ENCODE assay signal across 20 cellular contexts in genomic region chr22:40118979-40119378, GRCh38.
"Had no signal": no experiment of that assay in that cellular context is flagged by ENCODE, and none has a peak within 500 bp of the region (broad histone marks: within the 10 kb centered on the region; RNA-seq: fewer than 3 reads in every experiment).

No MANE protein-coding gene starts in this region.

- H3K9me3 Mint-ChIP-seq: activated CD4-positive, alpha-beta T cell treated with anti-CD3 and anti-CD28 coated beads, Interleukin-2, amount 10 ng/mL, durations not matched to agents 24 days and 14 days; activated CD8-positive, alpha-beta T cell treated with anti-CD3 and anti-CD28 coated beads for 36 hours; naive B cell had no signal

- FAIRE-seq: endometrium had no signal

- H3K27me3 Mint-ChIP-seq: activated CD4-positive, alpha-beta T cell treated with anti-CD3 and anti-CD28 coated beads, Interleukin-2, amount 10 ng/mL, durations not matched to agents 24 days and 14 days; activated CD8-positive, alpha-beta memory T cell treated with anti-CD3 and anti-CD28 coated beads, Interleukin-2, amount 10 ng/mL, durations not matched to agents 7 days and 5 days; activated CD8-positive, alpha-beta T cell treated with anti-CD3 and anti-CD28 coated beads for 36 hours; naive B cell had no signal

- ATAC-seq: activated CD8-positive, alpha-beta memory T cell treated with anti-CD3 and anti-CD28 coated beads, Interleukin-2, amount 10 ng/mL, durations not matched to agents 7 days and 5 days; activated CD8-positive, alpha-beta T cell treated with anti-CD3 and anti-CD28 coated beads for 36 hours; body of pancreas; heart right ventricle; left cardiac atrium had no signal

- H3K4me3 Mint-ChIP-seq: activated CD4-positive, alpha-beta T cell treated with anti-CD3 and anti-CD28 coated beads, Interleukin-2, amount 10 ng/mL, durations not matched to agents 24 days and 14 days; activated CD8-positive, alpha-beta memory T cell treated with anti-CD3 and anti-CD28 coated beads, Interleukin-2, amount 10 ng/mL, durations not matched to agents 7 days and 5 days; activated CD8-positive, alpha-beta T cell treated with anti-CD3 and anti-CD28 coated beads for 36 hours had no signal

- H3K27ac Mint-ChIP-seq: activated CD4-positive, alpha-beta T cell treated with anti-CD3 and anti-CD28 coated beads, Interleukin-2, amount 10 ng/mL, durations not matched to agents 24 days and 14 days had no signal

- DNase-seq: activated CD4-positive, alpha-beta T cell treated with anti-CD3 and anti-CD28 coated beads, Interleukin-2, amount 10 ng/mL, durations not matched to agents 24 days and 14 days; activated CD8-positive, alpha-beta memory T cell treated with anti-CD3 and anti-CD28 coated beads, Interleukin-2, amount 10 ng/mL, durations not matched to agents 7 days and 5 days; activated CD8-positive, alpha-beta T cell treated with anti-CD3 and anti-CD28 coated beads for 36 hours; activated T-cell treated with anti-CD3 and anti-CD28 coated beads for 4 hours; anterior cingulate cortex; body of pancreas; effector CD4-positive, alpha-beta T cell; erythroblast; foreskin fibroblast; heart right ventricle; islet precursor cell; left cardiac atrium; naive B cell; retina; sigmoid colon; stimulated activated CD4-positive, alpha-beta T cell treated with anti-CD3 and anti-CD28 coated beads, Interleukin-15, amount 100 ng/mL, for 24 hours; stimulated activated CD8-positive, alpha-beta memory T cell treated with anti-CD3 and anti-CD28 coated beads, Interleukin-4, amount 100 ng/mL, for 48 hours; stimulated activated naive CD4-positive, alpha-beta T cell; SW 1271 had no signal
